Comparison of ENCODE assay signal across 8 cellular contexts in genomic region chr22:17303840-17304779, GRCh38.
A peak's percentile ranks its signal among the peaks of the same experiment; 100 is the strongest.
DNase-seq lines count a peak whose midpoint lies in the region; ATAC-seq lines count a peak whose summit lies in the region.

No MANE protein-coding gene starts in this region.

- peak; percentile 8 for DNase-seq in HT1080 (ENCODE audit: low read depth)
- peak; percentile 11 to 12 for DNase-seq in activated T-helper 1 cell treated with anti-CD3 and anti-CD28 coated beads, Interleukin-2, amount 50 U/mL, for 16 hours (ENCODE audit: low read depth in 1 of 2, low spot score in 1 of 2)
- DNase-seq in stimulated activated CD4-positive, alpha-beta T cell treated with anti-CD3 and anti-CD28 coated beads, Interleukin-4, amount 100 ng/mL, for 1 hour = peak; percentile 54
- DNase-seq in GM03348 (ENCODE audit: low spot score) = no peak
- no peak for DNase-seq in RPMI8226
- DNase-seq in NCI-H187 (lab: John Stamatoyannopoulos, UW) = no peak

- peak; percentile 62 for ATAC-seq in GM18867 (IDR thresholded peaks at IDR 0.05; ENCODE audit: unreplicated experiment)
- ATAC-seq in GM21737 (IDR thresholded peaks at IDR 0.05; ENCODE audit: unreplicated experiment) = no peak

Comparison
In these comparisons a context has a peak if more than half of its experiments do, and no peak if none do; other contexts are left out.
1. DNase-seq: peak in HT1080 (single experiment), activated T-helper 1 cell treated with anti-CD3 and anti-CD28 coated beads, Interleukin-2, amount 50 U/mL, for 16 hours (2 of 2) and stimulated activated CD4-positive, alpha-beta T cell treated with anti-CD3 and anti-CD28 coated beads, Interleukin-4, amount 100 ng/mL, for 1 hour (single experiment); none in GM03348 (single experiment), RPMI8226 (single experiment) and NCI-H187 (0 of 2).